11 cellular contexts compared by ENCODE assay signal in the genomic region with DNA sequence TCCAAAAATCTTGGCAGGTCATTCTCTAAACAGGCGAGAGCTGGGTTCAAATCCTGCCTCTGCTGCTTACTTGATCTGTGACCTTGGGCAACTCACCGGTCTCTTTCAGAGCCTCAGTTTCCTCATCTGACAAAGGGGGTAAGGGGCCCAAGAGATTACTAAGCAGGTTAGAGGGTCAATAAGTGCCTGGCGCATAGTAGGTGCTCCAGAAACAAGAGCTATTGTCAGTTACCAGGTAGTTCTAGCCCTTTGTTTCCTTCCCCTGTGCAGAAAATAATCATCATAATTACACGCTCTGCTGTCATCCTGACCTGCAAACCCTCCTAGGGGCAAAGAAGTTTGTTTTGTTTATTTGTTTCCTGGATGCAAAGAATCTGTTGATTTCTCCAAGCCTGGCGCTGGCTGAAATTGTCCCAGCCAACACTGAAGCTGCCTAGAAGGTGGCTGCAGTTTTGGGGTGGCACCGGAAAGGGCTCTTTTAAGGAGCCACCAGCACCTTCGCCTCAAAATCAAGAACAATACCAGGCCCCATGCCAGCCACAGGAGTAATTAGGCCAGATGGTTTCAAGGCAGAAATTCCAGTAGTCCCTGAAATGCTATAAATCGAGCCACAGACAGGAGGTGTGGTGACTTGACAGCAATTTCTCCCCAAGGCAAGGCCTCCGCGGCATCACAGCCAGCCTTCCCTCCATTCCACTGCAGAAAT. TPM values are rescaled to one million over a fixed set of nuclear protein-coding genes. Genes with fewer than 3 reads are reported as not detected.
DNase-seq lines count a peak whose midpoint lies in the region; ATAC-seq, FAIRE-seq and TF ChIP-seq lines count a peak whose summit lies in the region.
"Had no signal": no experiment of that assay in that cellular context is flagged by ENCODE, and none has a peak within 500 bp of the region (broad histone marks: within the 10 kb centered on the region; RNA-seq: fewer than 3 reads in every experiment).

No MANE protein-coding gene starts in this region.

- DNase-seq in Daoy (ENCODE audit: low read depth) (peak; percentile 62), PC-3 (peak; percentile 44), H1 (ENCODE audit: low read depth in 1 of 2, low spot score in 2 of 2) (no peak), osteoblast (ENCODE audit: insufficient read length, low spot score, missing footprints) (peak; percentile 50), inferior parietal cortex (ENCODE audit: extremely low spot score) (no peak), hepatic stellate cell (ENCODE audit: low spot score) (no peak)
- DNase-seq in activated CD8-positive, alpha-beta memory T cell treated with anti-CD3 and anti-CD28 coated beads, Interleukin-2, amount 50 U/mL, for 4 hours = no peak
- DNase-seq: central memory CD4-positive, alpha-beta T cell; NCI-H82; T-helper 9 cell had no signal

- no peak overlapping the region for H3K4ac ChIP-seq in H1 (replicated peaks; ENCODE audit: insufficient read length, low read depth, low read length)

- no peak overlapping the region for H3K9ac ChIP-seq in PC-3 (ENCODE audit: low read length)
- no peak overlapping the region for H3K9ac ChIP-seq in H1 (replicated peaks in 1 of 4; ENCODE audit: extremely low read depth in 1 of 4, low read depth in 3 of 4, low read length in 3 of 4)

- no peak for TF ChIP-seq POLR2A in H1 (IDR thresholded peaks at IDR 0.05; ENCODE audit: control extremely low read depth in 1 of 2, low read depth in 2 of 2, low read length in 2 of 2)

- no peaks in the 10 kb centered on the region for H3F3A ChIP-seq in PC-3 (ENCODE audit: low read length, unreplicated experiment)

- no peak overlapping the region for H3K4me3 ChIP-seq in PC-3 (ENCODE audit: low read length)
- H3K4me3 ChIP-seq in H1 (ENCODE audit: extremely low read depth in 1 of 4, insufficient read depth in 2 of 4, low read depth in 3 of 4, low read length in 4 of 4) = no peak overlapping the region
- no peak overlapping the region for H3K4me3 ChIP-seq in osteoblast (ENCODE audit: insufficient read depth, low read length)

- no peak; a peak in 1 of 4 replicates for TF ChIP-seq RAD21 in H1 (IDR thresholded peaks at IDR 0.05 in 1 of 2, conservative IDR thresholded peaks at IDR 0.05 in 1 of 2; ENCODE audit: low read depth in 2 of 2, low read length in 2 of 2)

- H2AFZ ChIP-seq in PC-3 (ENCODE audit: low read length) (no peak overlapping the region), H1 (ENCODE audit: low read length) (no peak overlapping the region), osteoblast (ENCODE audit: low read length) (no peak overlapping the region)

- no peaks in the 10 kb centered on the region for H3K79me1 ChIP-seq in H1 (ENCODE audit: low read depth, low read length)

- no peak overlapping the region for H2AK5ac ChIP-seq in H1 (ENCODE audit: low read depth, low read length)

- no peak overlapping the region for H2BK120ac ChIP-seq in H1 (replicated peaks; ENCODE audit: low read depth, low read length)

- H4K20me1 ChIP-seq in PC-3 (ENCODE audit: low read length) = no peaks in the 10 kb centered on the region
- H4K20me1 ChIP-seq in H1 (replicated peaks in 1 of 2; ENCODE audit: control insufficient read depth in 1 of 2, insufficient read depth in 2 of 2, low read length in 2 of 2) = no peaks in the 10 kb centered on the region
- no peaks in the 10 kb centered on the region for H4K20me1 ChIP-seq in osteoblast (ENCODE audit: insufficient read depth, low read length)

- no peak overlapping the region; the same call in 1 of the 2 replicates for H3K4me2 ChIP-seq in PC-3 (ENCODE audit: low read length)
- H3K4me2 ChIP-seq in H1 (ENCODE audit: insufficient read depth in 1 of 2, low read depth in 2 of 2, low read length in 2 of 2) = no peak overlapping the region
- no peak overlapping the region for H3K4me2 ChIP-seq in osteoblast (ENCODE audit: insufficient read depth, low read length)

- H3K23me2 ChIP-seq in H1 (ENCODE audit: low read depth, low read length) = no peaks in the 10 kb centered on the region

- no TSS peak for BruUV-seq in PC-3 (replicated peaks; lab: Mats Ljungman, UMichigan)

- H3K14ac ChIP-seq in H1 (ENCODE audit: insufficient read length) = no peak overlapping the region

- H2BK12ac ChIP-seq in H1 (ENCODE audit: low read depth, low read length) = no peak overlapping the region

- H2BK5ac ChIP-seq in H1 (ENCODE audit: low read depth, low read length) = no peak overlapping the region

- H4K5ac ChIP-seq in H1 (ENCODE audit: insufficient read length, low read depth, low read length) = no peak overlapping the region

- H4K91ac ChIP-seq in H1 (replicated peaks; ENCODE audit: insufficient read length, low read length) = no peak overlapping the region

- no peaks in the 10 kb centered on the region for H3K79me2 ChIP-seq in PC-3 (ENCODE audit: low read length)
- H3K79me2 ChIP-seq in H1 (ENCODE audit: control insufficient read depth in 1 of 2, insufficient read depth in 2 of 2, low read length in 2 of 2) = no peaks in the 10 kb centered on the region
- no peaks in the 10 kb centered on the region for H3K79me2 ChIP-seq in osteoblast (ENCODE audit: insufficient read depth, low read length)

- TF ChIP-seq EP300 in H1 (IDR thresholded peaks at IDR 0.05; ENCODE audit: borderline replicate concordance in 1 of 2, low read depth in 2 of 2, low read length in 2 of 2) = no peak

- no peak for FAIRE-seq in H1 (lab: Jason Lieb, UNC)

- H4K8ac ChIP-seq in H1 (ENCODE audit: extremely low read depth, insufficient read depth, low read length) = no peak overlapping the region

- H3K27me3 ChIP-seq in PC-3 (ENCODE audit: low read length) (no peaks in the 10 kb centered on the region), H1 (replicated peaks in 1 of 4; ENCODE audit: control insufficient read depth in 3 of 4, extremely low read depth in 1 of 4, insufficient read depth in 3 of 4, low read length in 3 of 4) (no peaks in the 10 kb centered on the region), osteoblast (ENCODE audit: insufficient read depth, low read length) (peaks cover 15% of the 10 kb centered on the region)

- intact Hi-C loops in PC-3 (cut with micrococcal nuclease) = no loop called here

- CTCF ChIA-PET in PC-3 (lab: Charles Lee) = no interaction called here
- CTCF ChIA-PET in H1 (lab: Charles Lee; ENCODE audit: partially characterized antibody) = interaction anchor here (2.7 kb wide), 1 partner anchor 12 kb away, joined by 10 read pairs; no protein-coding TSS in a partner anchor

- 88% methylated on average over 10 of the region's 10 CpGs; no CpG with 5 or more reads in 1 of the 2 experiments for WGBS in H1 (ENCODE audit: extremely low coverage in 1 of 2, insufficient coverage in 1 of 2, insufficient read length in 1 of 2, insufficient replicate concordance in 2 of 2, low coverage in 1 of 2, low lambda C conversion rate in 2 of 2, missing lambda C conversion rate in 1 of 2), 2 experiments

- H2BK20ac ChIP-seq in H1 (ENCODE audit: low read length) = peak overlapping the region; percentile 35; the same call in 1 of the 2 replicates

- no peak overlapping the region for H3K56ac ChIP-seq in H1 (replicated peaks; ENCODE audit: insufficient read length, low read depth, low read length)

- H3K4me1 ChIP-seq in PC-3 (ENCODE audit: insufficient read depth, low read length) (peaks cover 31% of the 10 kb centered on the region), H1 (replicated peaks in 1 of 4; ENCODE audit: control insufficient read depth in 3 of 4, insufficient read depth in 4 of 4, low read length in 3 of 4) (peaks cover 0 to 3% (median 1%) of the 10 kb centered on the region in 4 experiments; a peak in 1 of 7 replicates), osteoblast (ENCODE audit: insufficient read depth, low read length) (peaks cover 23% of the 10 kb centered on the region)

- H3K9me2 ChIP-seq in PC-3 (replicated peaks; ENCODE audit: low read length) = no peaks in the 10 kb centered on the region

- H3K9me3 ChIP-seq in PC-3 (ENCODE audit: low read length) (no peaks in the 10 kb centered on the region), H1 (ENCODE audit: insufficient read depth in 2 of 2, low read depth in 1 of 2, low read length in 1 of 2) (no peaks in the 10 kb centered on the region), osteoblast (ENCODE audit: low read depth, low read length) (no peaks in the 10 kb centered on the region)

- H3K23ac ChIP-seq in H1 (ENCODE audit: insufficient read length) = no peak overlapping the region

- H3K27ac ChIP-seq in PC-3 (ENCODE audit: low read length) (peak overlapping the region; percentile 59), H1 (ENCODE audit: low read depth, low read length) (no peak overlapping the region), osteoblast (ENCODE audit: low read depth, low read length) (no peak overlapping the region)

- no peak overlapping the region for H2BK15ac ChIP-seq in H1 (ENCODE audit: low read length)

- POLR2A ChIA-PET in PC-3 (lab: Charles Lee; ENCODE audit: unreplicated experiment) = no interaction called here
- POLR2A ChIA-PET in H1 (lab: Charles Lee; ENCODE audit: partially characterized antibody) = no interaction called here

- no peak overlapping the region for H3K18ac ChIP-seq in H1 (ENCODE audit: extremely low read depth, low read length)

- TF ChIP-seq CTCF in PC-3 (conservative IDR thresholded peaks at IDR 0.05; ENCODE audit: low read depth, low read length) (no peak), H1 (IDR thresholded peaks at IDR 0.05; ENCODE audit: control extremely low read depth in 1 of 3, insufficient read depth in 1 of 3, low read depth in 1 of 3, low read length in 3 of 3) (no peak), osteoblast (IDR thresholded peaks at IDR 0.05; ENCODE audit: extremely low read depth, low read depth, low read length) (no peak)

- peak; percentile 8; the same call in 1 of the 2 replicates for ATAC-seq in PC-3
- no peak for ATAC-seq in HG03095 (IDR thresholded peaks at IDR 0.05; ENCODE audit: unreplicated experiment)

- no peaks in the 10 kb centered on the region for H3K36me3 ChIP-seq in PC-3 (ENCODE audit: low read depth, low read length)
- H3K36me3 ChIP-seq in H1 (ENCODE audit: control insufficient read depth in 2 of 4, insufficient read depth in 4 of 4, low read length in 3 of 4) = no peaks in the 10 kb centered on the region
- no peaks in the 10 kb centered on the region for H3K36me3 ChIP-seq in osteoblast (ENCODE audit: insufficient read depth, low read length)

RNA-seq across cellular contexts. Expression of a gene that starts 10.2 kb away (rescaled TPM):
- 9.0 TPM in 2 replicates for total RNA-seq in Daoy (2014; rRNA removed; shearing (Covaris generic))
- total RNA-seq in PC-3 (2014; rRNA removed) = 5.5 and 5.6 TPM in 2 replicates
- 23.3 TPM in 2 replicates for total RNA-seq in H1 (2021; fragmentation: NEBNext Ultra II Directional; extraction: Animal tissue kit (Norgen Biotek cat#: 25700))
- polyA plus RNA-seq in H1 (2011; rRNA removed) = 4.9 and 5.6 TPM in 2 replicates
- polyA plus RNA-seq in H1 (2011; cell fraction: cytosol; rRNA removed) = 7.7 TPM
- polyA plus RNA-seq in H1 (2011; cell fraction: nucleus; rRNA removed) = 11.0 TPM
- 7.9 to 13.1 TPM (median 9.8 TPM) in 4 replicates for polyA plus RNA-seq in H1 (2012, experiment 1 of 2)
- polyA plus RNA-seq in H1 (2012, experiment 2 of 2) = 0.59 TPM
- 10.3 TPM for polyA plus RNA-seq in H1 (2013, experiment 1 of 2)
- 9.6 TPM for polyA plus RNA-seq in H1 (2013, experiment 2 of 2)
- 33.9 and 51.7 TPM in 2 replicates for polyA minus RNA-seq in H1 (2011; rRNA and poly(A)+ RNA removed)
- 16.7 TPM for polyA minus RNA-seq in H1 (2011; cell fraction: cytosol; rRNA and poly(A)+ RNA removed)
- polyA minus RNA-seq in H1 (2011; cell fraction: nucleus; rRNA and poly(A)+ RNA removed) = 42.8 TPM
- total RNA-seq in osteoblast = 23.9 and 25.0 TPM in 2 replicates

RNA-seq across cellular contexts. Expression of a gene that starts 56.4 kb away (rescaled TPM):
- 17.2 and 24.2 TPM in 2 replicates for total RNA-seq in Daoy (2014; rRNA removed; shearing (Covaris generic))
- total RNA-seq in PC-3 (2014; rRNA removed) (14.0 and 19.9 TPM in 2 replicates), osteoblast (10.0 and 10.9 TPM in 2 replicates)
- total RNA-seq in H1 (2021; fragmentation: NEBNext Ultra II Directional; extraction: Animal tissue kit (Norgen Biotek cat#: 25700)) = 19.1 and 20.5 TPM in 2 replicates
- polyA plus RNA-seq in H1 (2011; rRNA removed) = 26.6 and 27.8 TPM in 2 replicates
- 29.7 TPM for polyA plus RNA-seq in H1 (2011; cell fraction: cytosol; rRNA removed)
- polyA plus RNA-seq in H1 (2011; cell fraction: nucleus; rRNA removed) = 12.4 TPM
- polyA plus RNA-seq in H1 (2012, experiment 1 of 2) = 13.3 to 16.7 TPM (median 16.1 TPM) in 4 replicates
- polyA plus RNA-seq in H1 (2012, experiment 2 of 2) = 17.3 TPM
- 16.3 TPM for polyA plus RNA-seq in H1 (2013, experiment 1 of 2)
- polyA plus RNA-seq in H1 (2013, experiment 2 of 2) = 15.6 TPM
- 4.3 and 5.2 TPM in 2 replicates for polyA minus RNA-seq in H1 (2011; rRNA and poly(A)+ RNA removed)
- polyA minus RNA-seq in H1 (2011; cell fraction: cytosol; rRNA and poly(A)+ RNA removed) = 11.3 TPM
- 9.9 TPM for polyA minus RNA-seq in H1 (2011; cell fraction: nucleus; rRNA and poly(A)+ RNA removed)

Comparison
In these comparisons a context has a peak if more than half of its experiments do, and no peak if none do; other contexts are left out.
1. DNase-seq: peak in Daoy (single experiment), PC-3 (single experiment) and osteoblast (single experiment); none in H1 (0 of 2), inferior parietal cortex (single experiment), hepatic stellate cell (single experiment) and activated CD8-positive, alpha-beta memory T cell treated with anti-CD3 and anti-CD28 coated beads, Interleukin-2, amount 50 U/mL, for 4 hours (single experiment).